1 cellular context compared by ENCODE assay signal in genomic region chr1:169901119-169901518, GRCh38.
TF ChIP-seq lines count a peak whose summit lies in the region.

No MANE protein-coding gene starts in this region.

TF ChIP-seq in HepG2, 621 proteins besides CTCF, POLR2A, EP300 and RAD21 (continued from another document):
- TF ChIP-seq ZNF510 (CRISPR knock-in tag; IDR thresholded peaks at IDR 0.05; ENCODE audit: low read depth) (no peak), MAF1 (CRISPR knock-in tag; IDR thresholded peaks at IDR 0.05; ENCODE audit: borderline replicate concordance) (no peak), TBX3 (IDR thresholded peaks at IDR 0.05; ENCODE audit: borderline replicate concordance) (peak; percentile 24; the same call in 1 of the 2 replicates), ZNF589 (CRISPR knock-in tag; conservative IDR thresholded peaks at IDR 0.05) (no peak), ZNF282 (IDR thresholded peaks at IDR 0.05; ENCODE audit: partially characterized antibody) (no peak), ZBTB4 (CRISPR knock-in tag; IDR thresholded peaks at IDR 0.05; ENCODE audit: borderline replicate concordance) (no peak), SMAD3 (CRISPR knock-in tag; IDR thresholded peaks at IDR 0.05) (no peak), KLF12 (CRISPR knock-in tag; IDR thresholded peaks at IDR 0.05; ENCODE audit: borderline replicate concordance) (no peak), SOX6 (IDR thresholded peaks at IDR 0.05) (no peak), SOX6 (CRISPR knock-in tag; IDR thresholded peaks at IDR 0.05) (peak; percentile 20; the same call in 1 of the 2 replicates), ZBTB20 (CRISPR knock-in tag; IDR thresholded peaks at IDR 0.05; ENCODE audit: borderline replicate concordance, low read depth) (no peak), NR2F2 (IDR thresholded peaks at IDR 0.05; ENCODE audit: borderline replicate concordance, low read depth) (peak; percentile 65), HNF4A (CRISPR knock-in tag; IDR thresholded peaks at IDR 0.05) (peak; percentile 51), SOX5 (CRISPR knock-in tag; IDR thresholded peaks at IDR 0.05; ENCODE audit: borderline replicate concordance) (0 out of 2 replicates have a peak, but pooled peaks have one; percentile 15), ZFYVE20 (CRISPR knock-in tag; IDR thresholded peaks at IDR 0.05; ENCODE audit: borderline replicate concordance, low read depth) (no peak), NCOA2 (CRISPR knock-in tag; IDR thresholded peaks at IDR 0.05) (no peak), RARA (CRISPR knock-in tag; IDR thresholded peaks at IDR 0.05) (peak; percentile 53), NR2F6 (IDR thresholded peaks at IDR 0.05) (peak; percentile 34; the same call in 1 of the 2 replicates), NR2F6 (CRISPR knock-in tag; IDR thresholded peaks at IDR 0.05) (no peak), ZNF724P (CRISPR knock-in tag; IDR thresholded peaks at IDR 0.05; ENCODE audit: borderline replicate concordance) (no peak), SIN3B (IDR thresholded peaks at IDR 0.05; ENCODE audit: low read length) (no peak), ZNF451 (CRISPR knock-in tag; IDR thresholded peaks at IDR 0.05) (no peak), MTA3 (CRISPR knock-in tag; IDR thresholded peaks at IDR 0.05) (no peak), HDAC1 (CRISPR knock-in tag; IDR thresholded peaks at IDR 0.05) (no peak), HHEX (CRISPR knock-in tag; IDR thresholded peaks at IDR 0.05) (0 out of 2 replicates have a peak, but pooled peaks have one; percentile 46), RELA (CRISPR knock-in tag; IDR thresholded peaks at IDR 0.05) (no peak), THAP7 (CRISPR knock-in tag; IDR thresholded peaks at IDR 0.05) (no peak), FOXP1 (IDR thresholded peaks at IDR 0.05) (no peak), FOXP1 (CRISPR knock-in tag; IDR thresholded peaks at IDR 0.05) (peak; percentile 59; the same call in 1 of the 2 replicates), ZNF263 (CRISPR knock-in tag; IDR thresholded peaks at IDR 0.05) (peak; percentile 67; the same call in 1 of the 2 replicates), GATAD1 (CRISPR knock-in tag; IDR thresholded peaks at IDR 0.05) (no peak)
